ENCODE assay signal across 8 cellular contexts in genomic region chr14:104681689-104682074, GRCh38. TPM values are rescaled to one million over a fixed set of nuclear protein-coding genes. Genes with fewer than 3 reads are reported as not detected.
DNase-seq lines count a peak whose midpoint lies in the region; ATAC-seq, FAIRE-seq and TF ChIP-seq lines count a peak whose summit lies in the region.

No MANE protein-coding gene starts in this region.

- peak overlapping the region; percentile 13; the same call in 1 of the 2 replicates for H3K4me3 ChIP-seq in IMR-90 (ENCODE audit: insufficient read depth, low read depth, low read length)
- peak overlapping the region; percentile 21 to 68 (median 49) for H3K4me3 ChIP-seq in dorsolateral prefrontal cortex
- H3K4me3 ChIP-seq in HepG2 (replicated peaks in 1 of 3; ENCODE audit: insufficient read depth in 1 of 3, low read depth in 2 of 3, low read length in 3 of 3): peak overlapping the region; percentile 49 to 61 (median 50); a peak in 5 of 6 replicates
- no peak overlapping the region for H3K4me3 ChIP-seq in thyroid gland (replicated peaks in 1 of 3)

- in situ Hi-C loops in IMR-90 (cut with MboI; ENCODE audit: low sequenced_read_pairs) (no loop called here), HepG2 (cut with HindIII; ENCODE audit: extremely low pct_ligation_motif_present, low pct_unique_long_range_greater_than_20kb) (no loop called here)

- intact Hi-C loops in IMR-90 (cut with micrococcal nuclease) (no loop called here), dorsolateral prefrontal cortex (cut with DNase I) (loop anchor here (1.0 to 2.0 kb wide), 2 partner anchors 15 to 31 kb away; no protein-coding TSS in a partner anchor), HepG2 (cut with micrococcal nuclease; ENCODE audit: unreplicated experiment) (no loop called here), thyroid gland (cut with DNase I) (no loop called here)

- peak; percentile 35 for ATAC-seq in IMR-90 (ENCODE audit: low read depth)
- peak; percentile 33 for ATAC-seq in HepG2

- H2BK5ac ChIP-seq in IMR-90 (ENCODE audit: low read depth, low read length, poor library complexity, severe bottlenecking): peak overlapping the region; percentile 98

- peak overlapping the region; percentile 84 for H2AFZ ChIP-seq in IMR-90 (replicated peaks; ENCODE audit: low read length, poor library complexity)
- H2AFZ ChIP-seq in HepG2 (ENCODE audit: low read length): no peak overlapping the region

- DNase-seq in A172 (ENCODE audit: low spot score) (peak; percentile 90), IMR-90 (peak; percentile 81), dorsolateral prefrontal cortex (peak in 8 of 10 donors; percentile 80 to 90 (median 86)), HepG2 (ENCODE audit: low spot score) (peak; percentile 46), thyroid gland (peak; percentile 56 to 57), SKM-1 (lab: John Stamatoyannopoulos, UW; ENCODE audit: unreplicated experiment) (no peak), GM12892 (ENCODE audit: insufficient read length) (no peak), T-helper 1 cell (no peak)

- no peak for TF ChIP-seq EP300 in HepG2 (IDR thresholded peaks at IDR 0.05; ENCODE audit: low read depth in 2 of 2, low read length in 2 of 2)
- no peak for TF ChIP-seq EP300 in HepG2 (CRISPR knock-in tag; IDR thresholded peaks at IDR 0.05; ENCODE audit: borderline replicate concordance)

- BruUV-seq in IMR-90 (replicated peaks; lab: Mats Ljungman, UMichigan): no TSS peak
- no TSS peak for BruUV-seq in HepG2 (replicated peaks; lab: Mats Ljungman, UMichigan)

- dilution Hi-C loops in IMR-90 (cut with HindIII; ENCODE audit: low sequenced_read_pairs, unreplicated experiment): no loop called here

- H3K27me3 ChIP-seq in IMR-90 (ENCODE audit: control insufficient read depth, insufficient read depth, low read length) (no peaks in the 10 kb centered on the region), dorsolateral prefrontal cortex (no peaks in the 10 kb centered on the region), HepG2 (ENCODE audit: control insufficient read depth in 1 of 2, insufficient read depth in 2 of 2, low read length in 2 of 2) (no peaks in the 10 kb centered on the region), thyroid gland (no peaks in the 10 kb centered on the region)

- H3K4ac ChIP-seq in IMR-90 (ENCODE audit: low read depth, low read length): peak overlapping the region; percentile 98

- no peaks in the 10 kb centered on the region for H4K20me1 ChIP-seq in IMR-90 (ENCODE audit: insufficient read depth, low read length)
- no peaks in the 10 kb centered on the region for H4K20me1 ChIP-seq in HepG2 (ENCODE audit: insufficient read depth, low read length)

- peak overlapping the region; percentile 100 for H2AK9ac ChIP-seq in IMR-90 (replicated peaks; ENCODE audit: low read depth, low read length, poor library complexity)

- H3K4me1 ChIP-seq in IMR-90 (ENCODE audit: control insufficient read depth, insufficient read depth, low read length) (peaks cover 43% of the 10 kb centered on the region), HepG2 (ENCODE audit: insufficient read depth, low read length) (peaks cover 92% of the 10 kb centered on the region), thyroid gland (peaks cover 32 to 45% of the 10 kb centered on the region in 2 donors)

- peak overlapping the region; percentile 80 to 97 for H4K8ac ChIP-seq in IMR-90 (ENCODE audit: low read depth in 2 of 2, low read length in 2 of 2)

- H3K14ac ChIP-seq in IMR-90 (replicated peaks; ENCODE audit: low read depth, low read length): peak overlapping the region; percentile 89

- peaks cover 3 to 32% of the 10 kb centered on the region in 2 experiments; a peak in 3 of 4 replicates for H3K79me1 ChIP-seq in IMR-90 (ENCODE audit: low read depth in 1 of 2, low read length in 2 of 2)

- peak overlapping the region; percentile 88 for H2BK20ac ChIP-seq in IMR-90 (ENCODE audit: low read depth, low read length)

- H3K36me3 ChIP-seq in IMR-90 (ENCODE audit: control insufficient read depth, insufficient read depth, low read length) (no peaks in the 10 kb centered on the region), HepG2 (replicated peaks in 1 of 2; ENCODE audit: control insufficient read depth in 1 of 2, insufficient read depth in 2 of 2, low read length in 2 of 2) (no peaks in the 10 kb centered on the region), thyroid gland (no peaks in the 10 kb centered on the region)

- peak overlapping the region; percentile 84 for H3K23ac ChIP-seq in IMR-90 (ENCODE audit: low read depth, low read length)

- peak overlapping the region; percentile 94 for H4K5ac ChIP-seq in IMR-90 (ENCODE audit: low read depth, low read length)

- POLR2A ChIA-PET in IMR-90 (lab: Charles Lee; ENCODE audit: unreplicated experiment) (interaction anchor here (0.6 kb wide), 1 partner anchor 608 kb away, joined by 3 read pairs; no protein-coding TSS in a partner anchor), HepG2 (lab: Yijun Ruan, JAX) (interaction anchor here (0.9 to 7.6 kb wide), 9 partner anchors 8 to 85 kb away, joined by 3 to 179 read pairs (median 4); partner anchors contain the start of genes INF2 and SIVA1)

- peak overlapping the region; percentile 74; the same call in 1 of the 2 replicates for H3K56ac ChIP-seq in IMR-90 (ENCODE audit: extremely low read depth, insufficient read depth, low read length)

- CTCF ChIA-PET in IMR-90 (lab: Yijun Ruan, JAX) (interaction anchor here (1.0 kb wide), 1 partner anchor 16 kb away, joined by 3 read pairs; no protein-coding TSS in a partner anchor), HepG2 (lab: Yijun Ruan, JAX; ENCODE audit: low intra/inter-chr PET ratio, low total read pairs) (interaction anchor here (1.3 to 1.5 kb wide), 2 partner anchors 27 to 32 kb away, joined by 3 to 9 read pairs; no protein-coding TSS in a partner anchor)

- no peak for TF ChIP-seq RAD21 in IMR-90 (IDR thresholded peaks at IDR 0.05; ENCODE audit: low read length)
- TF ChIP-seq RAD21 in HepG2 (CRISPR knock-in tag; IDR thresholded peaks at IDR 0.05): no peak

- H3K4me2 ChIP-seq in IMR-90 (ENCODE audit: low read depth, low read length) (peak overlapping the region; percentile 78), HepG2 (ENCODE audit: low read depth, low read length) (peak overlapping the region; percentile 88)

- H3K9me1 ChIP-seq in IMR-90 (ENCODE audit: insufficient read depth, low read length): peaks cover 15% of the 10 kb centered on the region

- peak overlapping the region; percentile 94 for H2BK120ac ChIP-seq in IMR-90 (ENCODE audit: low read depth, low read length)

- 2% methylated on average over 7 of the region's 11 CpGs; no CpG with 5 or more reads in 1 of the 2 experiments for WGBS in IMR-90 (ENCODE audit: extremely low coverage in 2 of 2, insufficient read length in 1 of 2), 2 experiments
- WGBS in HepG2 (ENCODE audit: low lambda C conversion rate): 6% methylated on average over 9 of the region's 11 CpGs
- 27 to 33% methylated on average over 11 of the region's 11 CpGs for WGBS in thyroid gland, 2 donors

- peak overlapping the region; percentile 94 for H4K91ac ChIP-seq in IMR-90 (ENCODE audit: insufficient read depth, low read depth, low read length)

- H2AK5ac ChIP-seq in IMR-90 (ENCODE audit: low read depth, low read length): peak overlapping the region; percentile 92

- TF ChIP-seq CTCF in IMR-90 (conservative IDR thresholded peaks at IDR 0.05; ENCODE audit: low read depth, low read length) (no peak), dorsolateral prefrontal cortex (IDR thresholded peaks at IDR 0.05 in 54 of 56, conservative IDR thresholded peaks at IDR 0.05 in 2 of 56; ENCODE audit: low read depth in 1 of 56, partially characterized antibody in 56 of 56) (peak in 12 of 56 donors; percentile 0 to 28 (median 8)), HepG2 (CRISPR knock-in tag; IDR thresholded peaks at IDR 0.05) (no peak; the same call in 1 of the 2 replicates), thyroid gland (IDR thresholded peaks at IDR 0.05) (no peak)

- H2BK15ac ChIP-seq in IMR-90 (ENCODE audit: low read depth, low read length): peak overlapping the region; percentile 82; the same call in 2 of the 3 replicates

- no peaks in the 10 kb centered on the region for H3K79me2 ChIP-seq in HepG2 (ENCODE audit: insufficient read depth, low read length)

- no peaks in the 10 kb centered on the region for H3K9me3 ChIP-seq in IMR-90 (ENCODE audit: control insufficient read depth, insufficient read depth, low read length)
- H3K9me3 ChIP-seq in HepG2 (ENCODE audit: low read length): no peaks in the 10 kb centered on the region
- no peaks in the 10 kb centered on the region for H3K9me3 ChIP-seq in thyroid gland

- FAIRE-seq in HepG2 (lab: Jason Lieb, UNC) (no peak), GM12892 (lab: Jason Lieb, UNC) (no peak)

- H3K9ac ChIP-seq in IMR-90 (ENCODE audit: low read depth, low read length) (peak overlapping the region; percentile 60), HepG2 (ENCODE audit: insufficient read depth, low read depth, low read length) (peak overlapping the region; percentile 51)

- TF ChIP-seq POLR2A in IMR-90 (IDR thresholded peaks at IDR 0.05; ENCODE audit: low read depth, low read length) (no peak), HepG2 (IDR thresholded peaks at IDR 0.05; ENCODE audit: insufficient read depth in 1 of 2, low read depth in 2 of 2, low read length in 2 of 2) (no peak), thyroid gland (IDR thresholded peaks at IDR 0.05) (no peak), GM12892 (IDR thresholded peaks at IDR 0.05; ENCODE audit: low read depth, low read length) (no peak)

- H3K27ac ChIP-seq in IMR-90 (ENCODE audit: insufficient read depth, low read length) (peak overlapping the region; percentile 97), dorsolateral prefrontal cortex (peak overlapping the region; percentile 75 to 100 (median 99)), HepG2 (ENCODE audit: extremely low read length, insufficient read depth, low read length) (peak overlapping the region; percentile 56), thyroid gland (peak overlapping the region in 2 of 3 donors; percentile 34 to 60)

- peak overlapping the region; percentile 83 for H3K18ac ChIP-seq in IMR-90 (ENCODE audit: low read depth, low read length)

RNA-seq across cellular contexts. Expression of gene INF2, which starts 7.7 kb away (rescaled TPM):
- 93.1 and 98.0 TPM in 2 replicates for total RNA-seq in A172 (2014; rRNA removed; shearing (Covaris generic))
- total RNA-seq in IMR-90 (2012; rRNA removed) (16.8 and 20.0 TPM in 2 replicates), dorsolateral prefrontal cortex (100 to 1,000 TPM in 97 of 120 experiments, 10 to 100 TPM in 23; 69.5 to 290 (median 127) TPM), HepG2 (2016; rRNA removed; fragmentation: Illumina TruSeq; extraction: Trizol) (16.4 and 18.1 TPM in 2 replicates), thyroid gland (10 to 100 TPM; 35.1 to 54.7 (median 42.5) TPM)
- polyA plus RNA-seq in IMR-90 (2012; rRNA removed) (62.1 and 76.2 TPM in 2 replicates), HepG2 (2011; rRNA removed) (26.4 and 33.4 TPM in 2 replicates)
- polyA plus RNA-seq in IMR-90 (2012; cell fraction: cytosol; rRNA removed): 39.3 and 68.1 TPM in 2 replicates
- 179 and 366 TPM in 2 replicates for polyA plus RNA-seq in IMR-90 (2012; cell fraction: nucleus; rRNA removed; ENCODE audit: low replicate concordance)
- total RNA-seq in HepG2 (2016; cell fraction: cytosol; rRNA removed; fragmentation: Illumina TruSeq; extraction: Trizol; ENCODE audit: low read depth): 11.2 and 14.6 TPM in 2 replicates
- 17.0 and 18.3 TPM in 2 replicates for total RNA-seq in HepG2 (2016; cell fraction: insoluble cytoplasmic fraction; rRNA removed; fragmentation: Illumina TruSeq; extraction: Trizol)
- 23.4 and 24.7 TPM in 2 replicates for total RNA-seq in HepG2 (2016; cell fraction: membrane; rRNA removed; fragmentation: Illumina TruSeq; extraction: Trizol)
- total RNA-seq in HepG2 (2016; cell fraction: nucleus; rRNA removed; fragmentation: Illumina TruSeq; extraction: Trizol): 17.7 and 25.0 TPM in 2 replicates
- polyA plus RNA-seq in HepG2 (2011; cell fraction: cytosol; rRNA removed): 14.8 and 26.4 TPM in 2 replicates
- 229 and 296 TPM in 2 replicates for polyA plus RNA-seq in HepG2 (2011; cell fraction: nucleus; rRNA removed)
- 28.4 and 33.9 TPM in 2 replicates for polyA plus RNA-seq in HepG2 (2012)
- 13.6 and 14.2 TPM in 2 replicates for polyA plus RNA-seq in HepG2 (2016; cell fraction: cytosol; fragmentation: Illumina TruSeq; extraction: Trizol; ENCODE audit: low read depth)
- polyA plus RNA-seq in HepG2 (2016; cell fraction: insoluble cytoplasmic fraction; fragmentation: Illumina TruSeq; extraction: Trizol; ENCODE audit: low read depth): 20.2 and 25.5 TPM in 2 replicates
- polyA plus RNA-seq in HepG2 (2016; cell fraction: membrane; fragmentation: Illumina TruSeq; extraction: Trizol; ENCODE audit: low read depth): 17.5 and 20.7 TPM in 2 replicates
- 61.5 and 67.7 TPM in 2 replicates for polyA plus RNA-seq in HepG2 (2016; cell fraction: nucleus; fragmentation: Illumina TruSeq; extraction: Trizol; ENCODE audit: insufficient read depth, low read depth)
- polyA minus RNA-seq in HepG2 (2011; rRNA and poly(A)+ RNA removed; ENCODE audit: low replicate concordance): 34.0 and 46.7 TPM in 2 replicates
- 23.8 and 25.1 TPM in 2 replicates for polyA minus RNA-seq in HepG2 (2011; cell fraction: cytosol; rRNA and poly(A)+ RNA removed)
- polyA minus RNA-seq in HepG2 (2011; cell fraction: nucleus; rRNA and poly(A)+ RNA removed): 29.2 and 32.3 TPM in 2 replicates
- polyA plus RNA-seq in GM12892 (2012; ENCODE audit: missing spikeins): 7.4 TPM

RNA-seq across cellular contexts. Expression of gene ADSS1, which starts 42.3 kb away (rescaled TPM):
- total RNA-seq in A172 (2014; rRNA removed; shearing (Covaris generic)): 3.4 and 3.7 TPM in 2 replicates
- total RNA-seq in IMR-90 (2012; rRNA removed) (1.8 and 2.5 TPM in 2 replicates), dorsolateral prefrontal cortex (10 to 100 TPM in 62 of 120 experiments, 1 to 10 TPM in 58; 4.2 to 28.9 (median 10.3) TPM), HepG2 (2016; rRNA removed; fragmentation: Illumina TruSeq; extraction: Trizol) (0.98 and 1.0 TPM in 2 replicates), thyroid gland (10 to 100 TPM; 13.6 to 26.2 (median 18.9) TPM)
- polyA plus RNA-seq in IMR-90 (2012; rRNA removed) (3.9 and 5.2 TPM in 2 replicates), HepG2 (2011; rRNA removed) (36.7 and 45.2 TPM in 2 replicates)
- 5.9 and 6.5 TPM in 2 replicates for polyA plus RNA-seq in IMR-90 (2012; cell fraction: cytosol; rRNA removed)
- polyA plus RNA-seq in IMR-90 (2012; cell fraction: nucleus; rRNA removed; ENCODE audit: low replicate concordance): 28.6 and 32.1 TPM in 2 replicates
- 0.81 and 1.1 TPM in 2 replicates for total RNA-seq in HepG2 (2016; cell fraction: cytosol; rRNA removed; fragmentation: Illumina TruSeq; extraction: Trizol; ENCODE audit: low read depth)
- total RNA-seq in HepG2 (2016; cell fraction: insoluble cytoplasmic fraction; rRNA removed; fragmentation: Illumina TruSeq; extraction: Trizol): 0.56 and 1.3 TPM in 2 replicates
- 1.6 and 1.9 TPM in 2 replicates for total RNA-seq in HepG2 (2016; cell fraction: membrane; rRNA removed; fragmentation: Illumina TruSeq; extraction: Trizol)
- total RNA-seq in HepG2 (2016; cell fraction: nucleus; rRNA removed; fragmentation: Illumina TruSeq; extraction: Trizol): 1.3 and 1.5 TPM in 2 replicates
- 20.7 and 22.4 TPM in 2 replicates for polyA plus RNA-seq in HepG2 (2011; cell fraction: cytosol; rRNA removed)
- 219 and 230 TPM in 2 replicates for polyA plus RNA-seq in HepG2 (2011; cell fraction: nucleus; rRNA removed)
- 37.3 and 46.9 TPM in 2 replicates for polyA plus RNA-seq in HepG2 (2012)
- polyA plus RNA-seq in HepG2 (2016; cell fraction: cytosol; fragmentation: Illumina TruSeq; extraction: Trizol; ENCODE audit: low read depth): 0.70 and 1.5 TPM in 2 replicates
- polyA plus RNA-seq in HepG2 (2016; cell fraction: insoluble cytoplasmic fraction; fragmentation: Illumina TruSeq; extraction: Trizol; ENCODE audit: low read depth): 1.3 and 2.2 TPM in 2 replicates
- 1.5 and 2.0 TPM in 2 replicates for polyA plus RNA-seq in HepG2 (2016; cell fraction: membrane; fragmentation: Illumina TruSeq; extraction: Trizol; ENCODE audit: low read depth)
- 3.7 and 4.4 TPM in 2 replicates for polyA plus RNA-seq in HepG2 (2016; cell fraction: nucleus; fragmentation: Illumina TruSeq; extraction: Trizol; ENCODE audit: insufficient read depth, low read depth)
- polyA minus RNA-seq in HepG2 (2011; rRNA and poly(A)+ RNA removed; ENCODE audit: low replicate concordance): 12.3 and 14.1 TPM in 2 replicates
- polyA minus RNA-seq in HepG2 (2011; cell fraction: cytosol; rRNA and poly(A)+ RNA removed): 6.8 and 7.6 TPM in 2 replicates
- 30.6 and 31.2 TPM in 2 replicates for polyA minus RNA-seq in HepG2 (2011; cell fraction: nucleus; rRNA and poly(A)+ RNA removed)
- polyA plus RNA-seq in GM12892 (2012; ENCODE audit: missing spikeins): not detected

Comparison
In these comparisons a context has a peak if more than half of its experiments do, and no peak if none do; other contexts are left out.
1. DNase-seq: peak in A172 (single experiment), IMR-90 (single experiment), dorsolateral prefrontal cortex (8 of 10), HepG2 (single experiment) and thyroid gland (2 of 2); none in SKM-1 (single experiment), GM12892 (single experiment) and T-helper 1 cell (0 of 5).
2. H3K27ac ChIP-seq: peak in every context shown above with its lines; median percentile 99 in dorsolateral prefrontal cortex; 97 in IMR-90; 56 in HepG2; 47 in thyroid gland.
3. H3K4me3 ChIP-seq: peak in IMR-90 (single experiment), dorsolateral prefrontal cortex (59 of 59) and HepG2 (3 of 3); none in thyroid gland (0 of 3).
4. intact Hi-C loops: an anchor here in dorsolateral prefrontal cortex (1.0 to 2.0 kb wide); none called in IMR-90, HepG2 and thyroid gland.